Comparison of ENCODE assay signal across 1 cellular context in genomic region chr5:126394211-126394828, GRCh38.
TF ChIP-seq lines count a peak whose summit lies in the region.

No MANE protein-coding gene starts in this region.

TF ChIP-seq in K562, 482 proteins besides CTCF, POLR2A, EP300 and RAD21 (continued from another document):
- TF ChIP-seq E4F1 (CRISPR knock-in tag; IDR thresholded peaks at IDR 0.05; ENCODE audit: borderline replicate concordance) (no peak), RNF2 (IDR thresholded peaks at IDR 0.05) (no peak), ZNF668 (CRISPR knock-in tag; IDR thresholded peaks at IDR 0.05) (no peak), ZBED1 (IDR thresholded peaks at IDR 0.05) (no peak), ZNF589 (CRISPR knock-in tag; IDR thresholded peaks at IDR 0.05; ENCODE audit: low read depth) (no peak)
